Comparison of ENCODE assay signal across 20 cellular contexts in genomic region chr16:80836846-80837245, GRCh38.
"Had no signal": no experiment of that assay in that cellular context is flagged by ENCODE, and none has a peak within 500 bp of the region (broad histone marks: within the 10 kb centered on the region; RNA-seq: fewer than 3 reads in every experiment).

No MANE protein-coding gene starts in this region.

- ATAC-seq: activated CD4-positive, alpha-beta T cell treated with anti-CD3 and anti-CD28 coated beads for 36 hours; body of pancreas; right cardiac atrium; WTC11 had no signal

- FAIRE-seq: colon, frontal cortex, kidney, TTC549 had no signal

- H3K4me3 ChIP-seq: body of pancreas, dorsolateral prefrontal cortex, left ventricle myocardium inferior, spleen had no signal

- H3K27ac ChIP-seq: body of pancreas, epithelial cell of prostate, left ventricle myocardium inferior, spleen had no signal

- H3K36me3 ChIP-seq: left ventricle myocardium inferior, spleen had no signal

- H3K27me3 ChIP-seq: body of pancreas had no signal

- H3K4me1 ChIP-seq: body of pancreas, left ventricle myocardium inferior, spleen had no signal

- DNase-seq: activated CD4-positive, alpha-beta memory T cell treated with anti-CD3 and anti-CD28 coated beads for 36 hours; activated CD4-positive, alpha-beta T cell treated with anti-CD3 and anti-CD28 coated beads for 36 hours; activated naive CD8-positive, alpha-beta T cell treated with anti-CD3 and anti-CD28 coated beads for 36 hours; activated T-cell treated with anti-CD3 and anti-CD28 coated beads for 4 hours; amygdala; body of pancreas; caudate nucleus; dorsolateral prefrontal cortex; head of caudate nucleus; kidney; left ventricle myocardium inferior; right cardiac atrium; spleen; stimulated activated CD4-positive, alpha-beta T cell treated with anti-CD3 and anti-CD28 coated beads, Interleukin-4, amount 100 ng/mL, for 4 hours; stimulated activated naive CD4-positive, alpha-beta T cell had no signal
